1 cellular context compared by ENCODE assay signal in the genomic region with DNA sequence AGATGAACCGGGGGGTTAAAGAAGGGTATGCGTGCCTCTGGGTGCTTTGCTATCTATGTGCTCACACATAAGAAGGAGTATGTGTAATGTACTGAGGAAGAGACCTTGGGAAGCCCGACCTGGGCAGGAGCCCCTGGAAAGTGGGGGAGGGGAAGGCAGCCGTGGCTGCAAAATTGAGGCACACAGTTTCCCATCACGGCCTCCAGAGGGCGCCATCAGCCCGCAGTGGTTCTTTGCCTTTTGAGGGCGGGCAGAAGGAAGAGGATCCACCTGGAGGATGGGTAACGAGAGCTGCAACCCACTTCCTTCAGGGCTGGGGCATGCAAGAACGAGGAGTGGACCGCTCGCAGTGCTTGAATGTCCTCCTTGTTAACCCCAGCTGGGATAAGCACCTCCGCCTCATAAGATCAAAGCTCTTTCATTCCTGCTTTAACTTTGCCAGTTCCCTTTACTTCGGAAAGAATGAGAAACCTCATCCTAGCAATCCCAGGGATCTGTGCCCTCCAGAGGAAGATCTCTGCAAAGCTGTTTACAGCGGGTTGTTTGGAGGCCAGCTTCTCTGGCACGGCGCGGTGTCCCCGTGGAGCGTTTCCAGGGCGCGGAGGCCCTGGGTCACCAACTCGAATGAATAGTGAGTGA.
TF ChIP-seq lines count a peak whose summit lies in the region.

No MANE protein-coding gene starts in this region.

TF ChIP-seq in HEK293, 187 proteins besides CTCF, POLR2A, EP300 and RAD21 (continued from another document):
- TF ChIP-seq ZBTB6 (tag by site-specific recombination; IDR thresholded peaks at IDR 0.05) (no peak), SP2 (tag by site-specific recombination; IDR thresholded peaks at IDR 0.05) (peak; percentile 22), ZNF274 (IDR thresholded peaks at IDR 0.05; ENCODE audit: low read length) (no peak), ZNF274 (tag by site-specific recombination; IDR thresholded peaks at IDR 0.05; ENCODE audit: borderline replicate concordance) (no peak), SALL2 (tag by site-specific recombination; IDR thresholded peaks at IDR 0.05; ENCODE audit: borderline replicate concordance) (no peak), ZNF112 (tag by site-specific recombination; IDR thresholded peaks at IDR 0.05) (no peak), ZNF184 (tag by site-specific recombination; IDR thresholded peaks at IDR 0.05) (no peak), ZNF624 (tag by site-specific recombination; IDR thresholded peaks at IDR 0.05) (no peak), AEBP2 (tag by site-specific recombination; IDR thresholded peaks at IDR 0.05; ENCODE audit: borderline replicate concordance) (no peak), SETDB1 (IDR thresholded peaks at IDR 0.05; ENCODE audit: insufficient read length, low read length) (no peak), SCRT2 (tag by site-specific recombination; IDR thresholded peaks at IDR 0.05) (no peak), ZNF488 (tag by site-specific recombination; IDR thresholded peaks at IDR 0.05) (no peak), ZNF670 (tag by site-specific recombination; IDR thresholded peaks at IDR 0.05; ENCODE audit: low read depth) (no peak), MYNN (tag by site-specific recombination; IDR thresholded peaks at IDR 0.05; ENCODE audit: borderline replicate concordance) (no peak), ZBTB17 (tag by site-specific recombination; IDR thresholded peaks at IDR 0.05) (peak; percentile 37; the same call in 1 of the 2 replicates), IKZF3 (tag by site-specific recombination; IDR thresholded peaks at IDR 0.05) (0 out of 2 replicates have a peak, but pooled peaks have one; percentile 17), ZNF514 (tag by site-specific recombination; IDR thresholded peaks at IDR 0.05) (no peak), ZNF501 (tag by site-specific recombination; IDR thresholded peaks at IDR 0.05) (peak; percentile 59; the same call in 1 of the 2 replicates), ZNF26 (tag by site-specific recombination; IDR thresholded peaks at IDR 0.05) (no peak), ZFP37 (tag by site-specific recombination; IDR thresholded peaks at IDR 0.05) (no peak), ZNF202 (tag by site-specific recombination; IDR thresholded peaks at IDR 0.05; ENCODE audit: borderline replicate concordance) (no peak), ZNF423 (tag by site-specific recombination; IDR thresholded peaks at IDR 0.05) (no peak), KLF10 (tag by site-specific recombination; IDR thresholded peaks at IDR 0.05) (no peak), GLIS2 (tag by site-specific recombination; IDR thresholded peaks at IDR 0.05) (no peak), ZNF155 (tag by site-specific recombination; IDR thresholded peaks at IDR 0.05) (no peak), REPIN1 (tag by site-specific recombination; IDR thresholded peaks at IDR 0.05; ENCODE audit: low read depth) (0 out of 2 replicates have a peak, but pooled peaks have one; percentile 40), ZNF426 (tag by site-specific recombination; IDR thresholded peaks at IDR 0.05) (no peak), ZNF623 (tag by site-specific recombination; IDR thresholded peaks at IDR 0.05) (no peak), ZNF169 (tag by site-specific recombination; IDR thresholded peaks at IDR 0.05) (no peak), ZNF394 (tag by site-specific recombination; IDR thresholded peaks at IDR 0.05; ENCODE audit: borderline replicate concordance) (0 out of 2 replicates have a peak, but pooled peaks have one; percentile 23)
- TF ChIP-seq, protein P1, sequence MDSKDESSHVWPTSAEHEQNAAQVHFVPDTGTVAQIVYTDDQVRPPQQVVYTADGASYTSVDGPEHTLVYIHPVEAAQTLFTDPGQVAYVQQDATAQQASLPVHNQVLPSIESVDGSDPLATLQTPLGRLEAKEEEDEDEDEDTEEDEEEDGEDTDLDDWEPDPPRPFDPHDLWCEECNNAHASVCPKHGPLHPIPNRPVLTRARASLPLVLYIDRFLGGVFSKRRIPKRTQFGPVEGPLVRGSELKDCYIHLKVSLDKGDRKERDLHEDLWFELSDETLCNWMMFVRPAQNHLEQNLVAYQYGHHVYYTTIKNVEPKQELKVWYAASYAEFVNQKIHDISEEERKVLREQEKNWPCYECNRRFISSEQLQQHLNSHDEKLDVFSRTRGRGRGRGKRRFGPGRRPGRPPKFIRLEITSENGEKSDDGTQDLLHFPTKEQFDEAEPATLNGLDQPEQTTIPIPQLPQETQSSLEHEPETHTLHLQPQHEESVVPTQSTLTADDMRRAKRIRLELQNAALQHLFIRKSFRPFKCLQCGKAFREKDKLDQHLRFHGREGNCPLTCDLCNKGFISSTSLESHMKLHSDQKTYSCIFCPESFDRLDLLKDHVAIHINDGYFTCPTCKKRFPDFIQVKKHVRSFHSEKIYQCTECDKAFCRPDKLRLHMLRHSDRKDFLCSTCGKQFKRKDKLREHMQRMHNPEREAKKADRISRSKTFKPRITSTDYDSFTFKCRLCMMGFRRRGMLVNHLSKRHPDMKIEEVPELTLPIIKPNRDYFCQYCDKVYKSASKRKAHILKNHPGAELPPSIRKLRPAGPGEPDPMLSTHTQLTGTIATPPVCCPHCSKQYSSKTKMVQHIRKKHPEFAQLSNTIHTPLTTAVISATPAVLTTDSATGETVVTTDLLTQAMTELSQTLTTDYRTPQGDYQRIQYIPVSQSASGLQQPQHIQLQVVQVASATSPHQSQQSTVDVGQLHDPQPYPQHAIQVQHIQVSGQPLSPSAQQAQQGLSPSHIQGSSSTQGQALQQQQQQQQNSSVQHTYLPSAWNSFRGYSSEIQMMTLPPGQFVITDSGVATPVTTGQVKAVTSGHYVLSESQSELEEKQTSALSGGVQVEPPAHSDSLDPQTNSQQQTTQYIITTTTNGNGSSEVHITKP (tag by site-specific recombination; IDR thresholded peaks at IDR 0.05) = peak; percentile 56
- TF ChIP-seq, protein P2, sequence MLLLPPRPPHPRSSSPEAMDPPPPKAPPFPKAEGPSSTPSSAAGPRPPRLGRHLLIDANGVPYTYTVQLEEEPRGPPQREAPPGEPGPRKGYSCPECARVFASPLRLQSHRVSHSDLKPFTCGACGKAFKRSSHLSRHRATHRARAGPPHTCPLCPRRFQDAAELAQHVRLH (tag by site-specific recombination; IDR thresholded peaks at IDR 0.05) = no peak
- TF ChIP-seq, protein P3, sequence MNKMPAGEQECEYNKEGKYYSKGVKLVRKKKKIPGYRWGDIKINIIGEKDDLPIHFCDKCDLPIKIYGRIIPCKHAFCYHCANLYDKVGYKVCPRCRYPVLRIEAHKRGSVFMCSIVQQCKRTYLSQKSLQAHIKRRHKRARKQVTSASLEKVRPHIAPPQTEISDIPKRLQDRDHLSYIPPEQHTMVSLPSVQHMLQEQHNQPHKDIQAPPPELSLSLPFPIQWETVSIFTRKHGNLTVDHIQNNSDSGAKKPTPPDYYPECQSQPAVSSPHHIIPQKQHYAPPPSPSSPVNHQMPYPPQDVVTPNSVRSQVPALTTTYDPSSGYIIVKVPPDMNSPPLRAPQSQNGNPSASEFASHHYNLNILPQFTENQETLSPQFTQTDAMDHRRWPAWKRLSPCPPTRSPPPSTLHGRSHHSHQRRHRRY (tag by site-specific recombination; IDR thresholded peaks at IDR 0.05) = no peak
- TF ChIP-seq, protein P4, sequence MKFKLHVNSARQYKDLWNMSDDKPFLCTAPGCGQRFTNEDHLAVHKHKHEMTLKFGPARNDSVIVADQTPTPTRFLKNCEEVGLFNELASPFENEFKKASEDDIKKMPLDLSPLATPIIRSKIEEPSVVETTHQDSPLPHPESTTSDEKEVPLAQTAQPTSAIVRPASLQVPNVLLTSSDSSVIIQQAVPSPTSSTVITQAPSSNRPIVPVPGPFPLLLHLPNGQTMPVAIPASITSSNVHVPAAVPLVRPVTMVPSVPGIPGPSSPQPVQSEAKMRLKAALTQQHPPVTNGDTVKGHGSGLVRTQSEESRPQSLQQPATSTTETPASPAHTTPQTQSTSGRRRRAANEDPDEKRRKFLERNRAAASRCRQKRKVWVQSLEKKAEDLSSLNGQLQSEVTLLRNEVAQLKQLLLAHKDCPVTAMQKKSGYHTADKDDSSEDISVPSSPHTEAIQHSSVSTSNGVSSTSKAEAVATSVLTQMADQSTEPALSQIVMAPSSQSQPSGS (tag by site-specific recombination; IDR thresholded peaks at IDR 0.05; ENCODE audit: low read depth) = no peak
- TF ChIP-seq, protein P5, sequence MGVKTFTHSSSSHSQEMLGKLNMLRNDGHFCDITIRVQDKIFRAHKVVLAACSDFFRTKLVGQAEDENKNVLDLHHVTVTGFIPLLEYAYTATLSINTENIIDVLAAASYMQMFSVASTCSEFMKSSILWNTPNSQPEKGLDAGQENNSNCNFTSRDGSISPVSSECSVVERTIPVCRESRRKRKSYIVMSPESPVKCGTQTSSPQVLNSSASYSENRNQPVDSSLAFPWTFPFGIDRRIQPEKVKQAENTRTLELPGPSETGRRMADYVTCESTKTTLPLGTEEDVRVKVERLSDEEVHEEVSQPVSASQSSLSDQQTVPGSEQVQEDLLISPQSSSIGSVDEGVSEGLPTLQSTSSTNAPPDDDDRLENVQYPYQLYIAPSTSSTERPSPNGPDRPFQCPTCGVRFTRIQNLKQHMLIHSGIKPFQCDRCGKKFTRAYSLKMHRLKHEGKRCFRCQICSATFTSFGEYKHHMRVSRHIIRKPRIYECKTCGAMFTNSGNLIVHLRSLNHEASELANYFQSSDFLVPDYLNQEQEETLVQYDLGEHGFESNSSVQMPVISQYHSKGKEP (tag by site-specific recombination; IDR thresholded peaks at IDR 0.05) = no peak
